ENCODE assay signal across 27 cellular contexts in genomic region chr17:15488557-15488956, GRCh38.
"Had no signal": no experiment of that assay in that cellular context is flagged by ENCODE, and none has a peak within 500 bp of the region (broad histone marks: within the 10 kb centered on the region; RNA-seq: fewer than 3 reads in every experiment).

No MANE protein-coding gene starts in this region.

- H2AFZ ChIP-seq: neural progenitor cell had no signal

- FAIRE-seq: keratinocyte, small intestine had no signal

- H3K9ac ChIP-seq: neural progenitor cell had no signal

- H3K9me3 ChIP-seq: lower lobe of right lung, ovary, right atrium auricular region, spleen, stomach, testis, thyroid gland, transverse colon, upper lobe of left lung, vagina had no signal

- H3K27ac ChIP-seq: lower lobe of right lung, neural progenitor cell, ovary, right atrium auricular region, spleen, stomach, testis, thyroid gland, transverse colon, upper lobe of left lung, vagina had no signal

- H3K36me3 ChIP-seq: lower lobe of right lung, neural progenitor cell, ovary, right atrium auricular region, thyroid gland, transverse colon, vagina had no signal

- H3K27me3 Mint-ChIP-seq: naive thymus-derived CD8-positive, alpha-beta T cell; progenitor cell of endocrine pancreas had no signal

- H3K27me3 ChIP-seq: neural progenitor cell, ovary, right atrium auricular region, spleen, stomach, testis, thyroid gland, transverse colon, upper lobe of left lung, vagina had no signal

- ATAC-seq: left cardiac atrium; left lobe of liver; left ventricle myocardium superior; lower lobe of right lung; naive thymus-derived CD8-positive, alpha-beta T cell; sciatic nerve; stimulated activated effector memory CD8-positive, alpha-beta T cell treated with anti-CD3 and anti-CD28 coated beads, Interleukin-12 subunit alpha, Interleukin-12 subunit beta, amount 100 ng/mL, for 72 hours had no signal

- H3K4me3 Mint-ChIP-seq: naive thymus-derived CD8-positive, alpha-beta T cell; nephron; neural progenitor cell; stimulated activated effector memory CD8-positive, alpha-beta T cell treated with anti-CD3 and anti-CD28 coated beads, Interleukin-12 subunit alpha, Interleukin-12 subunit beta, amount 100 ng/mL, for 72 hours had no signal

- H3K4me2 ChIP-seq: neural progenitor cell had no signal

- H3K4me3 ChIP-seq: lower lobe of right lung, neural progenitor cell, ovary, right atrium auricular region, spleen, stomach, testis, thyroid gland, transverse colon, upper lobe of left lung, vagina had no signal

- DNase-seq: hippocampal formation; kidney glomerular epithelial cell; left cardiac atrium; left ventricle myocardium superior; lower lobe of right lung; mammary epithelial cell; mesenchymal stem cell; naive thymus-derived CD8-positive, alpha-beta T cell; ovary; small intestine; spleen; stimulated activated CD4-positive, alpha-beta T cell treated with anti-CD3 and anti-CD28 coated beads, Interleukin-4, amount 100 ng/mL, for 24 hours; stimulated activated naive CD4-positive, alpha-beta T cell; stomach; testis; thyroid gland; transverse colon; upper lobe of left lung had no signal

- H3K4me1 ChIP-seq: testis had no signal

- H3K36me3 Mint-ChIP-seq: stimulated activated effector memory CD8-positive, alpha-beta T cell treated with anti-CD3 and anti-CD28 coated beads, Interleukin-12 subunit alpha, Interleukin-12 subunit beta, amount 100 ng/mL, for 72 hours had no signal

- H3K27ac Mint-ChIP-seq: nephron; neural progenitor cell; progenitor cell of endocrine pancreas; stimulated activated effector memory CD8-positive, alpha-beta T cell treated with anti-CD3 and anti-CD28 coated beads, Interleukin-12 subunit alpha, Interleukin-12 subunit beta, amount 100 ng/mL, for 72 hours had no signal

- H3K9me3 Mint-ChIP-seq: naive thymus-derived CD8-positive, alpha-beta T cell; nephron; stimulated activated effector memory CD8-positive, alpha-beta T cell treated with anti-CD3 and anti-CD28 coated beads, Interleukin-12 subunit alpha, Interleukin-12 subunit beta, amount 100 ng/mL, for 72 hours had no signal
